9 cellular contexts compared by ENCODE assay signal in the genomic region with DNA sequence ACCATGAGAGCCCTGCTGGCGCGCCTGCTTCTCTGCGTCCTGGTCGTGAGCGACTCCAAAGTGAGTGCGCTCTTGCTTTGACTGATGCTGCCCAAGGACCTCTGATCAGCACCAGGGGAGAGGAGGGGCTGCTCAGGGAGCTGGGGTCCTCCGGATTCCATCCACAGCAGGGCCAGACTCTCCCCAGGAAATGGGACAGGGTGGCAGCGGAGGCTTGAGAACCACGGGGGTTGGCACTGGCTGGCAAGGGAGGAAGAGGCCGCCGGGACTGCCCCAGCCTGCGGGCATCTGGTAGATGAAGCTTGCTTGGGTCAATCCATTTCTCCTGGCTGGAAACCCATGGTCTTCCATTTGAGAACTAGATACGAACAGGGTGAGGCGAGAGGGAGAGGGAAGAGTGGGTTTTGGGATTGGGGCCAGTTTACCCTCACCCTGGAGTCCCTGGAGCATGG. TPM values are rescaled to one million over a fixed set of nuclear protein-coding genes. Genes with fewer than 3 reads are reported as not detected.
DNase-seq lines count a peak whose midpoint lies in the region; ATAC-seq and TF ChIP-seq lines count a peak whose summit lies in the region.
"Had no signal": no experiment of that assay in that cellular context is flagged by ENCODE, and none has a peak within 500 bp of the region (broad histone marks: within the 10 kb centered on the region; RNA-seq: fewer than 3 reads in every experiment).

No MANE protein-coding gene starts in this region.

- H3K9me3 Mint-ChIP-seq in T-cell: no peaks in the 10 kb centered on the region

- no peak for TF ChIP-seq EP300 in sigmoid colon (IDR thresholded peaks at IDR 0.05)

- H3K36me3 ChIP-seq in sigmoid colon: no peaks in the 10 kb centered on the region
- H3K36me3 ChIP-seq: adrenal gland had no signal

- H3K4me3 Mint-ChIP-seq in T-cell: peak overlapping the region; percentile 84 to 86 (median 85)

- H3K27ac ChIP-seq in foreskin keratinocyte (peak overlapping the region; percentile 99), sigmoid colon (peak overlapping the region; percentile 52 to 81 (median 64))

- POLR2A ChIA-PET in T-cell (lab: Charles Lee): interaction anchor here (0.5 to 0.6 kb wide), 2 partner anchors 12 to 140 kb away, joined by 7 to 16 read pairs; no protein-coding TSS in a partner anchor

- peaks cover 29 to 37% (median 34%) of the 10 kb centered on the region in 3 donors for H3K4me1 Mint-ChIP-seq in T-cell

- H3K4me1 ChIP-seq in foreskin keratinocyte (peaks cover 31% of the 10 kb centered on the region), sigmoid colon (peaks cover 0 to 47% (median 38%) of the 10 kb centered on the region in 4 donors)

- H3K36me3 Mint-ChIP-seq in T-cell: no peaks in the 10 kb centered on the region

- H3K27ac Mint-ChIP-seq in T-cell: no peak overlapping the region

- peaks cover 53 to 59% of the 10 kb centered on the region in 2 donors for H3K27me3 Mint-ChIP-seq in T-cell

- CTCF ChIA-PET in T-cell (lab: Charles Lee): no interaction called here

- intact Hi-C loops in sigmoid colon (cut with DNase I): no loop called here

- ATAC-seq in T-cell (replicated peaks in 1 of 4) (no peak), foreskin keratinocyte (no peak), HG03460 (IDR thresholded peaks at IDR 0.05; ENCODE audit: unreplicated experiment) (no peak), HG02678 (IDR thresholded peaks at IDR 0.05; ENCODE audit: unreplicated experiment) (no peak)

- no peak for TF ChIP-seq POLR2A in sigmoid colon (IDR thresholded peaks at IDR 0.05)

- 20% methylated on average over 14 of the region's 14 CpGs for WGBS in sigmoid colon, 2 donors

- DNase-seq in T-cell (peak in 1 of 34 experiments; percentile 19), foreskin keratinocyte (no peak), sigmoid colon (no peak), AG08396 (ENCODE audit: low spot score) (no peak), SIG-M5 treated with dmso at 0.1 percent for 504 hours (lab: John Stamatoyannopoulos, UW; ENCODE audit: unreplicated experiment) (no peak)

- H3K4me3 ChIP-seq in GM12875 (ENCODE audit: low read depth, low read length) (peak overlapping the region; percentile 62), sigmoid colon (peak overlapping the region; percentile 41 to 70 (median 64))

- no peak for TF ChIP-seq CTCF in GM12875 (IDR thresholded peaks at IDR 0.05; ENCODE audit: borderline replicate concordance, insufficient read depth, low read depth, low read length)
- TF ChIP-seq CTCF in foreskin keratinocyte (conservative IDR thresholded peaks at IDR 0.05): no peak
- no peak for TF ChIP-seq CTCF in sigmoid colon (IDR thresholded peaks at IDR 0.05)

- no peaks in the 10 kb centered on the region for H3K9me3 ChIP-seq in sigmoid colon
- H3K9me3 ChIP-seq: adrenal gland had no signal

- H3K27me3 ChIP-seq in foreskin keratinocyte (no peaks in the 10 kb centered on the region), sigmoid colon (no peaks in the 10 kb centered on the region)

RNA-seq across cellular contexts. Expression of a gene that starts 0.6 kb away (rescaled TPM):
- total RNA-seq in T-cell (1 to 10 TPM in 2 of 5 donors, under 1 TPM in 1, not detected in 2; 0.63 to 1.1 (median 1.1) TPM), foreskin keratinocyte (630 and 1,498 TPM in 2 replicates), sigmoid colon (1 to 10 TPM; 2.5 to 9.4 (median 3.7) TPM)
- polyA plus RNA-seq in foreskin keratinocyte (544 and 1,190 TPM in 2 replicates), sigmoid colon (10 to 100 TPM in 1 of 3 donors, 1 to 10 TPM in 2; 3.6 to 15.7 (median 9.9) TPM)

RNA-seq across cellular contexts. Expression of a gene that starts 37.2 kb away (rescaled TPM):
- total RNA-seq in T-cell (10 to 100 TPM; 50.6 to 59.9 (median 55.5) TPM), foreskin keratinocyte (16.9 and 18.6 TPM in 2 replicates), sigmoid colon (100 to 1,000 TPM; 153 to 221 (median 209) TPM)
- polyA plus RNA-seq in foreskin keratinocyte (9.7 and 10.6 TPM in 2 replicates), sigmoid colon (10 to 100 TPM; 14.4 to 34.8 (median 17.6) TPM)

Comparison
In these comparisons a context has a peak if more than half of its experiments do, and no peak if none do; other contexts are left out.
1. RNA of a gene that starts 0.6 kb away (total RNA-seq): 630 to 1,498 TPM in foreskin keratinocyte; 2.5 to 9.4 TPM in sigmoid colon and 0.63 to 1.1 TPM in T-cell; every median in the first group is over 10 times any median in the second.